In genomic region chr10:76252733-76253132, GRCh38 we compare ENCODE assay signal across 15 cellular contexts.
"Had no signal": no experiment of that assay in that cellular context is flagged by ENCODE, and none has a peak within 500 bp of the region (broad histone marks: within the 10 kb centered on the region; RNA-seq: fewer than 3 reads in every experiment).

No MANE protein-coding gene starts in this region.

- H3K27ac Mint-ChIP-seq: activated T-helper 1 cell treated with anti-CD3 and anti-CD28 coated beads, Interleukin-12 subunit alpha, Interleukin-12 subunit beta, Interleukin-2, Interleukin-4 antibody, amounts not matched to agents 30 ng/mL and 10 ng/mL and 1 ng/mL, durations not matched to agents 14 hours and 24 hours and 36 hours; naive thymus-derived CD8-positive, alpha-beta T cell; stimulated activated naive CD8-positive, alpha-beta T cell treated with anti-CD3 and anti-CD28 coated beads, Interleukin-15, amount 100 ng/mL, for 72 hours had no signal

- H3K4me3 ChIP-seq: ascending aorta, left lung, mucosa of descending colon, spleen, testis had no signal

- DNase-seq: activated CD4-positive, alpha-beta T cell treated with anti-CD3 and anti-CD28 coated beads, Interleukin-2, amount 50 U/mL, for 1 hour; activated CD8-positive, alpha-beta memory T cell treated with anti-CD3 and anti-CD28 coated beads for 24 hours; activated naive CD4-positive, alpha-beta T cell; dermis blood vessel endothelial cell; mammary epithelial cell; naive thymus-derived CD8-positive, alpha-beta T cell; spleen; stimulated activated naive CD8-positive, alpha-beta T cell treated with anti-CD3 and anti-CD28 coated beads, Interleukin-15, amount 100 ng/mL, for 72 hours; SW 1271 had no signal

- H3K27ac ChIP-seq: ascending aorta, neutrophil, testis had no signal

- H3K4me1 ChIP-seq: ascending aorta, spleen, testis had no signal

- H3K36me3 ChIP-seq: ascending aorta, left lung, neutrophil, spleen had no signal

- H3K4me1 Mint-ChIP-seq: naive thymus-derived CD8-positive, alpha-beta T cell; stimulated activated naive CD8-positive, alpha-beta T cell treated with anti-CD3 and anti-CD28 coated beads, Interleukin-15, amount 100 ng/mL, for 72 hours had no signal

- ATAC-seq: naive thymus-derived CD8-positive, alpha-beta T cell; stimulated activated naive CD8-positive, alpha-beta T cell treated with anti-CD3 and anti-CD28 coated beads, Interleukin-15, amount 100 ng/mL, for 72 hours had no signal

- H3K9me3 ChIP-seq: ascending aorta, left lung, mucosa of descending colon, neutrophil, spleen, testis had no signal

- H3K4me3 Mint-ChIP-seq: activated T-helper 1 cell treated with anti-CD3 and anti-CD28 coated beads, Interleukin-12 subunit alpha, Interleukin-12 subunit beta, Interleukin-2, Interleukin-4 antibody, amounts not matched to agents 30 ng/mL and 10 ng/mL and 1 ng/mL, durations not matched to agents 14 hours and 24 hours and 36 hours; naive thymus-derived CD8-positive, alpha-beta T cell; stimulated activated naive CD8-positive, alpha-beta T cell treated with anti-CD3 and anti-CD28 coated beads, Interleukin-15, amount 100 ng/mL, for 72 hours had no signal

- H3K9me3 Mint-ChIP-seq: activated T-helper 1 cell treated with anti-CD3 and anti-CD28 coated beads, Interleukin-12 subunit alpha, Interleukin-12 subunit beta, Interleukin-2, Interleukin-4 antibody, amounts not matched to agents 30 ng/mL and 10 ng/mL and 1 ng/mL, durations not matched to agents 14 hours and 24 hours and 36 hours; naive thymus-derived CD8-positive, alpha-beta T cell; stimulated activated naive CD8-positive, alpha-beta T cell treated with anti-CD3 and anti-CD28 coated beads, Interleukin-15, amount 100 ng/mL, for 72 hours had no signal

- H3K36me3 Mint-ChIP-seq: naive thymus-derived CD8-positive, alpha-beta T cell had no signal

- H3K27me3 ChIP-seq: ascending aorta, left lung, neutrophil, spleen, testis had no signal

- H3K27me3 Mint-ChIP-seq: stimulated activated naive CD8-positive, alpha-beta T cell treated with anti-CD3 and anti-CD28 coated beads, Interleukin-15, amount 100 ng/mL, for 72 hours had no signal
